1 cellular context compared by ENCODE assay signal in the genomic region with DNA sequence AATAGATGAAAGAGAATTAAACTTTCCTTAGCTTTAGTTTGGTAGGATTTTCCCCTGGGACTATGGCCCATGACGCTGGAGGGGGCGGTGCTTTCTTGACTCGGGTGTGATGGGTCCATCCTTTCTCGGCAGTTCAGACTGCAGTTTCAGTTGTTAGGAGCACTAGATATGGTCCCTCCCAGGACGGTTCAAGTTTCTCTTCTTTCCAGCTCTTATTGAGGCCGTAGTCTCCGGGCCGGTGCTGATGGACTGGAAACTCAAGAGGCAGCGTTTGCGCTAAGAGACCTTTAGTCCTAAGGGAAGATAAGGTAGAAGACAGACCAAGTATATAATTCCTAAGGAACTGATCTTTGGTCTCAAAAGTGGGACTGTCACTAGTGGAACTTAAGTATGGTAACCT.
TF ChIP-seq lines count a peak whose summit lies in the region.

No MANE protein-coding gene starts in this region.

TF ChIP-seq in SK-N-SH treated with all-trans-retinoic acid at 6 μM for 48 hours, 23 proteins besides CTCF, POLR2A, EP300 and RAD21 (continued from another document):
- TF ChIP-seq CSRNP3 (CRISPR knock-in tag; IDR thresholded peaks at IDR 0.05) (no peak), TCF4 (CRISPR knock-in tag; IDR thresholded peaks at IDR 0.05; ENCODE audit: borderline replicate concordance) (no peak)
- TF ChIP-seq, protein P1, sequence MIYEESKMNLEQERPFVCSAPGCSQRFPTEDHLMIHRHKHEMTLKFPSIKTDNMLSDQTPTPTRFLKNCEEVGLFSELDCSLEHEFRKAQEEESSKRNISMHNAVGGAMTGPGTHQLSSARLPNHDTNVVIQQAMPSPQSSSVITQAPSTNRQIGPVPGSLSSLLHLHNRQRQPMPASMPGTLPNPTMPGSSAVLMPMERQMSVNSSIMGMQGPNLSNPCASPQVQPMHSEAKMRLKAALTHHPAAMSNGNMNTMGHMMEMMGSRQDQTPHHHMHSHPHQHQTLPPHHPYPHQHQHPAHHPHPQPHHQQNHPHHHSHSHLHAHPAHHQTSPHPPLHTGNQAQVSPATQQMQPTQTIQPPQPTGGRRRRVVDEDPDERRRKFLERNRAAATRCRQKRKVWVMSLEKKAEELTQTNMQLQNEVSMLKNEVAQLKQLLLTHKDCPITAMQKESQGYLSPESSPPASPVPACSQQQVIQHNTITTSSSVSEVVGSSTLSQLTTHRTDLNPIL (CRISPR knock-in tag; IDR thresholded peaks at IDR 0.05; ENCODE audit: low read depth), result no peak
- TF ChIP-seq, protein P2, sequence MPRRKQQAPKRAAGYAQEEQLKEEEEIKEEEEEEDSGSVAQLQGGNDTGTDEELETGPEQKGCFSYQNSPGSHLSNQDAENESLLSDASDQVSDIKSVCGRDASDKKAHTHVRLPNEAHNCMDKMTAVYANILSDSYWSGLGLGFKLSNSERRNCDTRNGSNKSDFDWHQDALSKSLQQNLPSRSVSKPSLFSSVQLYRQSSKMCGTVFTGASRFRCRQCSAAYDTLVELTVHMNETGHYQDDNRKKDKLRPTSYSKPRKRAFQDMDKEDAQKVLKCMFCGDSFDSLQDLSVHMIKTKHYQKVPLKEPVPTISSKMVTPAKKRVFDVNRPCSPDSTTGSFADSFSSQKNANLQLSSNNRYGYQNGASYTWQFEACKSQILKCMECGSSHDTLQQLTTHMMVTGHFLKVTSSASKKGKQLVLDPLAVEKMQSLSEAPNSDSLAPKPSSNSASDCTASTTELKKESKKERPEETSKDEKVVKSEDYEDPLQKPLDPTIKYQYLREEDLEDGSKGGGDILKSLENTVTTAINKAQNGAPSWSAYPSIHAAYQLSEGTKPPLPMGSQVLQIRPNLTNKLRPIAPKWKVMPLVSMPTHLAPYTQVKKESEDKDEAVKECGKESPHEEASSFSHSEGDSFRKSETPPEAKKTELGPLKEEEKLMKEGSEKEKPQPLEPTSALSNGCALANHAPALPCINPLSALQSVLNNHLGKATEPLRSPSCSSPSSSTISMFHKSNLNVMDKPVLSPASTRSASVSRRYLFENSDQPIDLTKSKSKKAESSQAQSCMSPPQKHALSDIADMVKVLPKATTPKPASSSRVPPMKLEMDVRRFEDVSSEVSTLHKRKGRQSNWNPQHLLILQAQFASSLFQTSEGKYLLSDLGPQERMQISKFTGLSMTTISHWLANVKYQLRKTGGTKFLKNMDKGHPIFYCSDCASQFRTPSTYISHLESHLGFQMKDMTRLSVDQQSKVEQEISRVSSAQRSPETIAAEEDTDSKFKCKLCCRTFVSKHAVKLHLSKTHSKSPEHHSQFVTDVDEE (CRISPR knock-in tag; IDR thresholded peaks at IDR 0.05), result no peak
